Comparison of ENCODE assay signal across 26 cellular contexts in the genomic region with DNA sequence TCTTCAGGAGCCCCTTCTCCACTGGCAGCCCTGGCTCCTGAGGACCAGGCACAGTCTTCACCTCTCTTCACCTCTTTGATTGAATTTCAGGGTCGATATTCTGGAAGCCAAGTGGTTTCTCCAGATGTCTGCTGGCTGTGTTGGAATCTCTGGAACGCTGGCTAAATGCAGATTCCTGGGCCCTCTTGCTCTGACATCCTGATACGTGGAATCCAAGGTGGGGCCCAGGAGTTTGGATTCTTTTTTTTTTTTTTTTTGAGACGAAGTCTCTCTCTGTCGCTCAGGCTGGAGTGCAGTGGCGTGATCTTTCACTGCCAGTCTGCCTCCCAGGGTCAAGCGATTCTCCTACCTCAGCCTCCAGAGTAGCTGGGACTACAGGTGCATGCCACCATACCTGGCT.
"Had no signal": no experiment of that assay in that cellular context is flagged by ENCODE, and none has a peak within 500 bp of the region (broad histone marks: within the 10 kb centered on the region; RNA-seq: fewer than 3 reads in every experiment).

No MANE protein-coding gene starts in this region.

- H3K27ac Mint-ChIP-seq: activated CD4-positive, alpha-beta memory T cell treated with anti-CD3 and anti-CD28 coated beads for 36 hours; activated CD4-positive, alpha-beta T cell treated with anti-CD3 and anti-CD28 coated beads, Interleukin-2, amount 10 ng/mL, durations not matched to agents 24 days and 14 days; activated naive CD8-positive, alpha-beta T cell treated with anti-CD3 and anti-CD28 coated beads for 36 hours; activated T-cell treated with anti-CD3 and anti-CD28 coated beads, Interleukin-2, amount 50 U/mL, for 72 hours; activated T-helper 17 cell treated with anti-CD3 and anti-CD28 coated beads, Interleukin-2, amount 50 U/mL, for 72 hours; T-helper 1 cell treated with Interleukin-12 subunit alpha and Interleukin-12 subunit beta and Interleukin-4 antibody, amounts not matched to agents 30 μg/mL and 1 μg/mL, for 36 hours; T-helper 2 cell treated with Interferon-gamma antibody and Interleukin-4, amounts not matched to agents 5 μg/mL and 100 μg/mL, for 36 hours had no signal

- H3K9me3 Mint-ChIP-seq: activated CD4-positive, alpha-beta memory T cell treated with anti-CD3 and anti-CD28 coated beads for 36 hours; activated CD4-positive, alpha-beta T cell treated with anti-CD3 and anti-CD28 coated beads, Interleukin-2, amount 10 ng/mL, durations not matched to agents 24 days and 14 days; activated T-cell treated with anti-CD3 and anti-CD28 coated beads, Interleukin-2, amount 50 U/mL, for 72 hours; activated T-helper 17 cell treated with anti-CD3 and anti-CD28 coated beads, Interleukin-2, amount 50 U/mL, for 72 hours; T-helper 1 cell treated with Interleukin-12 subunit alpha and Interleukin-12 subunit beta and Interleukin-4 antibody, amounts not matched to agents 30 μg/mL and 1 μg/mL, for 36 hours; T-helper 2 cell treated with Interferon-gamma antibody and Interleukin-4, amounts not matched to agents 5 μg/mL and 100 μg/mL, for 36 hours had no signal

- H3K4me3 Mint-ChIP-seq: activated CD4-positive, alpha-beta memory T cell treated with anti-CD3 and anti-CD28 coated beads for 36 hours; activated CD4-positive, alpha-beta T cell treated with anti-CD3 and anti-CD28 coated beads, Interleukin-2, amount 10 ng/mL, durations not matched to agents 24 days and 14 days; activated naive CD8-positive, alpha-beta T cell treated with anti-CD3 and anti-CD28 coated beads for 36 hours; activated T-cell treated with anti-CD3 and anti-CD28 coated beads, Interleukin-2, amount 50 U/mL, for 72 hours; activated T-helper 17 cell treated with anti-CD3 and anti-CD28 coated beads, Interleukin-2, amount 50 U/mL, for 72 hours had no signal

- H3K36me3 Mint-ChIP-seq: activated CD4-positive, alpha-beta memory T cell treated with anti-CD3 and anti-CD28 coated beads for 36 hours had no signal

- DNase-seq: activated CD4-positive, alpha-beta memory T cell treated with anti-CD3 and anti-CD28 coated beads for 36 hours; activated CD4-positive, alpha-beta T cell treated with anti-CD3 and anti-CD28 coated beads, Interleukin-2, amount 10 ng/mL, durations not matched to agents 24 days and 14 days; activated CD8-positive, alpha-beta memory T cell treated with anti-CD3 and anti-CD28 coated beads, Interleukin-2, amount 50 U/mL, for 4 hours; activated effector memory CD4-positive, alpha-beta T cell treated with anti-CD3 and anti-CD28 coated beads, Interleukin-2, amount 50 U/mL, for 16 hours; activated naive CD4-positive, alpha-beta T cell; activated naive CD4-positive, alpha-beta T cell treated with anti-CD3 and anti-CD28 coated beads, Interleukin-2, amount 50 U/mL, for 16 hours; activated naive CD8-positive, alpha-beta T cell treated with anti-CD3 and anti-CD28 coated beads for 36 hours; activated T-cell treated with anti-CD3 and anti-CD28 coated beads for 4 hours; activated T-cell treated with anti-CD3 and anti-CD28 coated beads, Interleukin-2, amount 50 U/mL, for 72 hours; amniotic stem cell; aorta; brain microvascular endothelial cell; central memory CD4-positive, alpha-beta T cell; NCI-H1092 treated with DMSO at 0.1 percent for 48 hours; NCI-H1417; NCI-H187 treated with DMSO at 0.1 percent for 48 hours; NCI-H2081; NCI-H2171 treated with DMSO at 0.1 percent for 48 hours; NCI-H2227 treated with DMSO at 0.1 percent for 48 hours; NCI-H524 treated with DMSO at 0.1 percent for 48 hours; SHP77; SJCRH30 had no signal

- ATAC-seq: activated T-cell treated with anti-CD3 and anti-CD28 coated beads, Interleukin-2, amount 50 U/mL, for 72 hours; activated T-helper 17 cell treated with anti-CD3 and anti-CD28 coated beads, Interleukin-2, amount 50 U/mL, for 72 hours; Panc1 had no signal

- H3K27me3 Mint-ChIP-seq: activated CD4-positive, alpha-beta memory T cell treated with anti-CD3 and anti-CD28 coated beads for 36 hours; activated CD4-positive, alpha-beta T cell treated with anti-CD3 and anti-CD28 coated beads, Interleukin-2, amount 10 ng/mL, durations not matched to agents 24 days and 14 days; activated naive CD8-positive, alpha-beta T cell treated with anti-CD3 and anti-CD28 coated beads for 36 hours; activated T-helper 17 cell treated with anti-CD3 and anti-CD28 coated beads, Interleukin-2, amount 50 U/mL, for 72 hours had no signal
